ENCODE assay signal across 8 cellular contexts in the genomic region with DNA sequence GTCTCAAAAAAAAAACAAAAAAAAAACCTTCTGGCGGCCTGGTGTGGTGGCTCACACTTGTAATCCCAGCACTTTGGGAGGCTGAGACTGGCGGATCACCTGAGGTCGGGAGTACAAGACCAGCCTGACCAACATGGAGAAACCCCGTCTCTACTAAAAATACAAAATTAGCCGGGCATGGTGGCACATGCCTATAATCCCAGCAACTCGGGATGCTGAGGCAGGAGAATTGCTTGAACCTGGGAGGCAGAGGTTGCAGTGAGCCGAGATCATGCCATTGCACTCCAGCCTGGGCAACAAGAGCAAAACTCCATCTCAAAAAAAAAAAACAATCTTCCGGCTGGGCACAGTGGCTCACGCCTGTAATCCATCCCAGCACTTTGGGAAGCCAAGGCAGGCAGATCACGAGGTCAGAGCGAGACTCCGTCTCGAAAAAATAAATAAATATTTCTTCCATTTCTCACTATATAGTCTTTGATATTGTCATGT. TPM values are rescaled to one million over a fixed set of nuclear protein-coding genes. Genes with fewer than 3 reads are reported as not detected.
DNase-seq lines count a peak whose midpoint lies in the region; TF ChIP-seq lines count a peak whose summit lies in the region.
"Not testable (repeated sequence)": the region's sequence is repeated elsewhere in the genome, so short reads cannot be mapped to it uniquely, and the experiment has no call there.

No MANE protein-coding gene starts in this region.

- H3K36me3 ChIP-seq in SJSA1 (peaks cover 73% of the 10 kb centered on the region), endodermal cell (ENCODE audit: control insufficient read depth, insufficient read depth, low read length) (peaks cover 32% of the 10 kb centered on the region)

- peak overlapping the region; percentile 27; the same call in 1 of the 2 replicates for H3K27ac ChIP-seq in SJSA1
- H3K27ac ChIP-seq in endodermal cell (ENCODE audit: low read depth, low read length) = not testable (repeated sequence)

- peak overlapping the region in 2 of 4 donors; percentile 36 to 83 for H3K4me3 Mint-ChIP-seq in IgD-negative memory B cell
- not testable (repeated sequence) for H3K4me3 Mint-ChIP-seq in activated CD4-positive, alpha-beta T cell treated with anti-CD3 and anti-CD28 coated beads, Interleukin-2, amount 10 ng/mL, durations not matched to agents 7 days and 5 days; activated naive CD4-positive, alpha-beta T cell treated with anti-CD3 and anti-CD28 coated beads for 36 hours; endodermal cell; osteocyte (ENCODE audit: unreplicated experiment); type B pancreatic cell

- intact Hi-C loops in activated naive CD4-positive, alpha-beta T cell treated with anti-CD3 and anti-CD28 coated beads for 36 hours (cut with micrococcal nuclease) = not testable (repeated sequence)

- peaks cover 20% of the 10 kb centered on the region for H3K36me3 Mint-ChIP-seq in IgD-negative memory B cell
- H3K36me3 Mint-ChIP-seq in activated CD4-positive, alpha-beta T cell treated with anti-CD3 and anti-CD28 coated beads, Interleukin-2, amount 10 ng/mL, durations not matched to agents 7 days and 5 days (ENCODE audit: low read depth) = peaks cover 45% of the 10 kb centered on the region
- peaks cover 42% of the 10 kb centered on the region for H3K36me3 Mint-ChIP-seq in activated naive CD4-positive, alpha-beta T cell treated with anti-CD3 and anti-CD28 coated beads for 36 hours (ENCODE audit: low read depth)
- H3K36me3 Mint-ChIP-seq in endodermal cell (ENCODE audit: low read depth) = peaks cover 47% of the 10 kb centered on the region
- peaks cover 31% of the 10 kb centered on the region for H3K36me3 Mint-ChIP-seq in osteocyte (ENCODE audit: unreplicated experiment)
- peaks cover 33% of the 10 kb centered on the region for H3K36me3 Mint-ChIP-seq in type B pancreatic cell

- TF ChIP-seq CTCF in endodermal cell (conservative IDR thresholded peaks at IDR 0.05); osteocyte (IDR thresholded peaks at IDR 0.05); type B pancreatic cell (conservative IDR thresholded peaks at IDR 0.05): not testable (repeated sequence)

- H3K9me3 ChIP-seq in SJSA1 (replicated peaks) = peaks cover 13% of the 10 kb centered on the region
- not testable (repeated sequence) for H3K9me3 ChIP-seq in endodermal cell (ENCODE audit: control insufficient read depth, low read length)

- CTCF ChIA-PET in activated CD4-positive, alpha-beta T cell treated with anti-CD3 and anti-CD28 coated beads, Interleukin-2, amount 10 ng/mL, durations not matched to agents 7 days and 5 days (lab: Charles Lee); activated naive CD4-positive, alpha-beta T cell treated with anti-CD3 and anti-CD28 coated beads for 36 hours (lab: Charles Lee): not testable (repeated sequence)

- 86 to 92% methylated on average over 6 to 13 of the region's 13 CpGs for WGBS in endodermal cell (ENCODE audit: insufficient coverage in 1 of 2, insufficient read length in 1 of 2), 2 experiments

- not testable (repeated sequence) for H3K9ac ChIP-seq in endodermal cell (ENCODE audit: extremely low read depth, low read length, poor library complexity, severe bottlenecking)

- peaks cover 42% of the 10 kb centered on the region for H3K4me1 ChIP-seq in SJSA1 (replicated peaks)
- not testable (repeated sequence) for H3K4me1 ChIP-seq in endodermal cell (ENCODE audit: control insufficient read depth, insufficient read depth, low read length)

- not testable (repeated sequence) for H3K4me3 ChIP-seq in SJSA1; endodermal cell (ENCODE audit: low read length)

- not testable (repeated sequence) for H3K27me3 Mint-ChIP-seq in IgD-negative memory B cell; activated CD4-positive, alpha-beta T cell treated with anti-CD3 and anti-CD28 coated beads, Interleukin-2, amount 10 ng/mL, durations not matched to agents 7 days and 5 days; activated naive CD4-positive, alpha-beta T cell treated with anti-CD3 and anti-CD28 coated beads for 36 hours (ENCODE audit: low read depth); endodermal cell (ENCODE audit: insufficient read depth); osteocyte (ENCODE audit: unreplicated experiment); type B pancreatic cell

- H3K27me3 ChIP-seq in SJSA1 (replicated peaks) = peaks cover 34% of the 10 kb centered on the region
- not testable (repeated sequence) for H3K27me3 ChIP-seq in endodermal cell (ENCODE audit: control insufficient read depth, insufficient read depth, low read length, poor library complexity, severe bottlenecking)

- H3K27ac Mint-ChIP-seq in IgD-negative memory B cell (peak overlapping the region; percentile 64 to 80 (median 78)), endodermal cell (peak overlapping the region; percentile 50), osteocyte (ENCODE audit: unreplicated experiment) (peak overlapping the region; percentile 62), type B pancreatic cell (peak overlapping the region; percentile 29)
- peak overlapping the region; percentile 25 for H3K27ac Mint-ChIP-seq in activated CD4-positive, alpha-beta T cell treated with anti-CD3 and anti-CD28 coated beads, Interleukin-2, amount 10 ng/mL, durations not matched to agents 7 days and 5 days
- H3K27ac Mint-ChIP-seq in activated naive CD4-positive, alpha-beta T cell treated with anti-CD3 and anti-CD28 coated beads for 36 hours = peak overlapping the region; percentile 68

- not testable (repeated sequence) for H3K9me3 Mint-ChIP-seq in IgD-negative memory B cell; activated CD4-positive, alpha-beta T cell treated with anti-CD3 and anti-CD28 coated beads, Interleukin-2, amount 10 ng/mL, durations not matched to agents 7 days and 5 days; activated naive CD4-positive, alpha-beta T cell treated with anti-CD3 and anti-CD28 coated beads for 36 hours; endodermal cell; osteocyte (ENCODE audit: unreplicated experiment); type B pancreatic cell

- POLR2A ChIA-PET in activated CD4-positive, alpha-beta T cell treated with anti-CD3 and anti-CD28 coated beads, Interleukin-2, amount 10 ng/mL, durations not matched to agents 7 days and 5 days (lab: Charles Lee) = not testable (repeated sequence)

- H3K4me1 Mint-ChIP-seq in IgD-negative memory B cell (peaks cover 41 to 54% (median 43%) of the 10 kb centered on the region in 3 donors), endodermal cell (peaks cover 20% of the 10 kb centered on the region), osteocyte (ENCODE audit: unreplicated experiment) (peaks cover 46% of the 10 kb centered on the region), type B pancreatic cell (ENCODE audit: unreplicated experiment) (peaks cover 27% of the 10 kb centered on the region)
- H3K4me1 Mint-ChIP-seq in activated CD4-positive, alpha-beta T cell treated with anti-CD3 and anti-CD28 coated beads, Interleukin-2, amount 10 ng/mL, durations not matched to agents 7 days and 5 days = peaks cover 54% of the 10 kb centered on the region
- peaks cover 37% of the 10 kb centered on the region for H3K4me1 Mint-ChIP-seq in activated naive CD4-positive, alpha-beta T cell treated with anti-CD3 and anti-CD28 coated beads for 36 hours (ENCODE audit: low read depth)

- DNase-seq in Daoy (ENCODE audit: low read depth) (peak; percentile 38), SJSA1 (ENCODE audit: low read depth in 1 of 2, low spot score in 2 of 2) (peak in 1 of 2 experiments; percentile 39)
- DNase-seq in activated CD4-positive, alpha-beta T cell treated with anti-CD3 and anti-CD28 coated beads, Interleukin-2, amount 10 ng/mL, durations not matched to agents 7 days and 5 days; activated naive CD4-positive, alpha-beta T cell treated with anti-CD3 and anti-CD28 coated beads for 36 hours; endodermal cell; osteocyte (ENCODE audit: extremely low spot score, unreplicated experiment); type B pancreatic cell (ENCODE audit: extremely low spot score, unreplicated experiment): not testable (repeated sequence)

RNA-seq across cellular contexts. Expression of a gene that starts 8.6 kb away (rescaled TPM):
- 81.5 and 96.8 TPM in 2 replicates for total RNA-seq in Daoy (2014; rRNA removed; shearing (Covaris generic))
- polyA plus RNA-seq in IgD-negative memory B cell = 13.3 TPM
- 52.7 and 64.3 TPM in 2 replicates for total RNA-seq in SJSA1 (2014; rRNA removed; shearing (Covaris generic))
- total RNA-seq in activated CD4-positive, alpha-beta T cell treated with anti-CD3 and anti-CD28 coated beads, Interleukin-2, amount 10 ng/mL, durations not matched to agents 7 days and 5 days = 10 to 100 TPM; 76.2 to 76.5 TPM
- 100 to 1,000 TPM; 106 to 110 TPM for total RNA-seq in activated naive CD4-positive, alpha-beta T cell treated with anti-CD3 and anti-CD28 coated beads for 36 hours
- total RNA-seq in endodermal cell (10 to 100 TPM; 55.4 to 65.3 TPM), osteocyte (22.9 and 25.0 TPM in 2 replicates), type B pancreatic cell (ENCODE audit: low replicate concordance) (38.8 and 46.5 TPM in 2 replicates)
- polyA plus RNA-seq in endodermal cell (2013, experiment 1 of 2) = 48.1 TPM
- 45.8 TPM for polyA plus RNA-seq in endodermal cell (2013, experiment 2 of 2)

RNA-seq across cellular contexts. Expression of a gene that starts 38.4 kb away (rescaled TPM):
- 27.3 and 40.7 TPM in 2 replicates for total RNA-seq in Daoy (2014; rRNA removed; shearing (Covaris generic))
- polyA plus RNA-seq in IgD-negative memory B cell = 29.2 TPM
- total RNA-seq in SJSA1 (2014; rRNA removed; shearing (Covaris generic)) = 17.4 and 26.1 TPM in 2 replicates
- total RNA-seq in activated CD4-positive, alpha-beta T cell treated with anti-CD3 and anti-CD28 coated beads, Interleukin-2, amount 10 ng/mL, durations not matched to agents 7 days and 5 days = 10 to 100 TPM; 69.3 to 70.6 TPM
- total RNA-seq in activated naive CD4-positive, alpha-beta T cell treated with anti-CD3 and anti-CD28 coated beads for 36 hours = 10 to 100 TPM; 36.7 to 39.4 TPM
- total RNA-seq in endodermal cell = 10 to 100 TPM; 49.6 to 53.7 TPM
- 31.5 TPM for polyA plus RNA-seq in endodermal cell (2013, experiment 1 of 2)
- 27.0 TPM for polyA plus RNA-seq in endodermal cell (2013, experiment 2 of 2)
- total RNA-seq in osteocyte = 21.2 and 23.3 TPM in 2 replicates
- total RNA-seq in type B pancreatic cell (ENCODE audit: low replicate concordance) = 26.9 and 33.7 TPM in 2 replicates

Comparison
In these comparisons a context has a peak if more than half of its experiments do, and no peak if none do; other contexts are left out.
1. H3K27ac Mint-ChIP-seq: peak in every context shown above with its lines; median percentile 78 in IgD-negative memory B cell; 68 in activated naive CD4-positive, alpha-beta T cell treated with anti-CD3 and anti-CD28 coated beads for 36 hours; 62 in osteocyte; 50 in endodermal cell; 29 in type B pancreatic cell; 25 in activated CD4-positive, alpha-beta T cell treated with anti-CD3 and anti-CD28 coated beads, Interleukin-2, amount 10 ng/mL, durations not matched to agents 7 days and 5 days.